Comparison of ENCODE assay signal across 8 cellular contexts in genomic region chr1:234970731-234971476, GRCh38.
DNase-seq lines count a peak whose midpoint lies in the region; ATAC-seq and TF ChIP-seq lines count a peak whose summit lies in the region.

No MANE protein-coding gene starts in this region.

- 3% methylated on average over 12 of the region's 12 CpGs for WGBS in smooth muscle cell (ENCODE audit: low lambda C conversion rate)

- POLR2A ChIA-PET in BJ (lab: Charles Lee) = interaction anchor here (0.5 to 1.6 kb wide), 5 partner anchors 10 to 408 kb away, joined by 3 to 5 read pairs (median 4); no protein-coding TSS in a partner anchor

- TF ChIP-seq CTCF in BJ (IDR thresholded peaks at IDR 0.05; ENCODE audit: insufficient read depth, low read depth, low read length) (no peak), breast epithelium (IDR thresholded peaks at IDR 0.05) (no peak), smooth muscle cell (IDR thresholded peaks at IDR 0.05; ENCODE audit: borderline replicate concordance, insufficient read depth, poor library complexity, severe bottlenecking) (no peak)

- H3K27ac ChIP-seq in breast epithelium = peak overlapping the region; percentile 88 to 89
- peak overlapping the region; percentile 99 for H3K27ac ChIP-seq in smooth muscle cell (ENCODE audit: low read depth)

- H3K4me3 ChIP-seq in BJ (ENCODE audit: low read depth, low read length) = no peak overlapping the region
- no peak overlapping the region for H3K4me3 ChIP-seq in NT2/D1 (ENCODE audit: insufficient read length, low read depth)
- peak overlapping the region in 2 of 3 donors; percentile 44 to 63 for H3K4me3 ChIP-seq in breast epithelium
- peak overlapping the region; percentile 34 for H3K4me3 ChIP-seq in smooth muscle cell

- ATAC-seq in GM21786 (IDR thresholded peaks at IDR 0.05; ENCODE audit: unreplicated experiment) (peak; percentile 61), HG02571 (IDR thresholded peaks at IDR 0.05; ENCODE audit: unreplicated experiment) (no peak)

- H3K4me1 ChIP-seq in NT2/D1 (ENCODE audit: insufficient read depth, insufficient read length) = peaks cover 17% of the 10 kb centered on the region
- peaks cover 5 to 25% of the 10 kb centered on the region in 2 donors for H3K4me1 ChIP-seq in breast epithelium
- H3K4me1 ChIP-seq in smooth muscle cell (ENCODE audit: low read depth) = peaks cover 46% of the 10 kb centered on the region

- H2AFZ ChIP-seq in smooth muscle cell (ENCODE audit: low read depth) = no peak overlapping the region

- H3K9me3 ChIP-seq in NT2/D1 (ENCODE audit: insufficient read depth, low read length) (no peaks in the 10 kb centered on the region), breast epithelium (no peaks in the 10 kb centered on the region), smooth muscle cell (replicated peaks; ENCODE audit: low read depth) (no peaks in the 10 kb centered on the region)

- CTCF ChIA-PET in BJ (lab: Yijun Ruan, JAX) = interaction anchor here (0.9 to 2.7 kb wide), 6 partner anchors 95 to 471 kb away, joined by 3 to 12 read pairs (median 4); no protein-coding TSS in a partner anchor

- no peaks in the 10 kb centered on the region for H3K79me2 ChIP-seq in smooth muscle cell (ENCODE audit: low read depth)

- DNase-seq in BJ (ENCODE audit: low read depth) = peak; percentile 76
- DNase-seq in NT2/D1 (ENCODE audit: low read depth, low spot score) = peak; percentile 71
- peak; percentile 64 to 84 for DNase-seq in breast epithelium (ENCODE audit: low spot score in 2 of 2)
- peak; percentile 98 for DNase-seq in iris pigment epithelial cell (ENCODE audit: low read depth)
- DNase-seq in smooth muscle cell (lab: John Stamatoyannopoulos, UW; ENCODE audit: unreplicated experiment) = peak; percentile 46
- DNase-seq in effector CD8-positive, alpha-beta T cell (lab: John Stamatoyannopoulos, UW) = no peak

- H3K27me3 ChIP-seq in BJ (ENCODE audit: control insufficient read depth, insufficient read depth, low read length) (no peaks in the 10 kb centered on the region), NT2/D1 (ENCODE audit: insufficient read depth, insufficient read length) (no peaks in the 10 kb centered on the region), breast epithelium (no peaks in the 10 kb centered on the region), smooth muscle cell (ENCODE audit: low read depth) (no peaks in the 10 kb centered on the region)

- peaks cover 15% of the 10 kb centered on the region for H3F3A ChIP-seq in smooth muscle cell (ENCODE audit: low read depth)

- peak overlapping the region; percentile 84 for H3K9ac ChIP-seq in NT2/D1 (ENCODE audit: insufficient read length, low read depth)
- H3K9ac ChIP-seq in smooth muscle cell (ENCODE audit: low read depth) = peak overlapping the region; percentile 91

- H3K4me2 ChIP-seq in smooth muscle cell = peak overlapping the region; percentile 83

- no peak for TF ChIP-seq POLR2A in breast epithelium (IDR thresholded peaks at IDR 0.05)

- intact Hi-C loops in breast epithelium (cut with DNase I; ENCODE audit: low total_unique reads) = loop anchor here (2.0 to 10.0 kb wide), 2 partner anchors 48 to 366 kb away; no protein-coding TSS in a partner anchor

- H4K20me1 ChIP-seq in smooth muscle cell (ENCODE audit: low read depth) = no peaks in the 10 kb centered on the region

- H3K36me3 ChIP-seq in BJ (ENCODE audit: control insufficient read depth, insufficient read depth, low read length) = no peaks in the 10 kb centered on the region
- no peaks in the 10 kb centered on the region for H3K36me3 ChIP-seq in NT2/D1 (ENCODE audit: insufficient read depth, insufficient read length, low read length)
- H3K36me3 ChIP-seq in breast epithelium = no peaks in the 10 kb centered on the region
- no peaks in the 10 kb centered on the region for H3K36me3 ChIP-seq in smooth muscle cell (ENCODE audit: low read depth)

Comparison
In these comparisons a context has a peak if more than half of its experiments do, and no peak if none do; other contexts are left out.
1. H3K4me3 ChIP-seq: peak in breast epithelium (2 of 3) and smooth muscle cell (single experiment); none in BJ (single experiment) and NT2/D1 (single experiment).